ENCODE assay signal across 22 cellular contexts in the genomic region with DNA sequence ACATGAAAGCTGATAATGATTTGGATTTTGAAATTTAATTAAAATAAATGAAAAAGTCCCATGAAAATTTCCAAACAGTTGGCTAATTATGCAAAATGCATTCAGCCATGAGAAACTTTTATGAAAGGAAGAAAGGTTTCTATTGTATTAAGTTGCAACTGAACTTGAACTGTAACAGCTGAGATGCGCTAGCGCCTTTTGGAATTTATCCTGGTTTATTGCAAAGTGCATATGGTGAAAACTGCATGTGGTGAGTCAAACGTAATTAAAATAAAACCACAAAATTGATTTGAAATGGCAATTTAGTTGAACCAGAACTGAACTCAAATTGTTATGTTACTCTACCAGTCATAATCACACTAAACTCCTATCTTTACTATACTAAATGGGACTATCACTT. TPM values are rescaled to one million over a fixed set of nuclear protein-coding genes. Genes with fewer than 3 reads are reported as not detected.
DNase-seq lines count a peak whose midpoint lies in the region; TF ChIP-seq lines count a peak whose summit lies in the region.
"Had no signal": no experiment of that assay in that cellular context is flagged by ENCODE, and none has a peak within 500 bp of the region (broad histone marks: within the 10 kb centered on the region; RNA-seq: fewer than 3 reads in every experiment).

No MANE protein-coding gene starts in this region.

- H3K27me3 ChIP-seq in esophagus muscularis mucosa: no peaks in the 10 kb centered on the region
- H3K27me3 ChIP-seq: BLaER1 had no signal

- H3K9ac ChIP-seq in SK-N-MC (ENCODE audit: insufficient read length): no peak overlapping the region
- H3K9ac ChIP-seq: BLaER1, KMS-11 had no signal

- DNase-seq in COLO829 (ENCODE audit: low spot score) (peak; percentile 57), NCI-H1048 (lab: John Stamatoyannopoulos, UW) (peak; percentile 41), SK-N-MC (ENCODE audit: low read depth, low spot score) (peak; percentile 61), left kidney (ENCODE audit: low read depth, low spot score) (peak; percentile 7), HT-29 (ENCODE audit: low spot score) (no peak), esophagus muscularis mucosa (ENCODE audit: extremely low spot score) (no peak), GM19240 (ENCODE audit: insufficient read length, low spot score) (no peak), NCI-H2029 treated with DMSO at 0.1 percent for 48 hours (lab: John Stamatoyannopoulos, UW) (no peak)
- DNase-seq: CD4-positive, alpha-beta T cell; GOT3; IMR-90; MV-4-11; NCI-H1694; NCI-H226; NCI-H524; PC-3; RPMI8226; SHP77 treated with DMSO at 0.1 percent for 48 hours; T-cell had no signal

- intact Hi-C loops in esophagus muscularis mucosa (cut with DNase I): loop anchor here (10.0 kb wide), 2 partner anchors 849 to 1019 kb away; no protein-coding TSS in a partner anchor

- H3K4me3 ChIP-seq in SK-N-MC (no peak overlapping the region), esophagus muscularis mucosa (no peak overlapping the region)
- H3K4me3 ChIP-seq: A549, BLaER1 had no signal

- H3K9me3 ChIP-seq in SK-N-MC (ENCODE audit: low read depth, low read length): no peaks in the 10 kb centered on the region; the same call in 1 of the 2 replicates
- no peaks in the 10 kb centered on the region for H3K9me3 ChIP-seq in esophagus muscularis mucosa
- H3K9me3 ChIP-seq: A549, BLaER1 had no signal

- H3K36me3 ChIP-seq in SK-N-MC (ENCODE audit: insufficient read depth, low read length): no peaks in the 10 kb centered on the region
- H3K36me3 ChIP-seq in esophagus muscularis mucosa: no peaks in the 10 kb centered on the region
- H3K36me3 ChIP-seq: BLaER1 had no signal

- 86% methylated on average over 3 of the region's 3 CpGs for WGBS in esophagus muscularis mucosa

- no peak for TF ChIP-seq POLR2A in esophagus muscularis mucosa (IDR thresholded peaks at IDR 0.05; ENCODE audit: low read depth)

- H3K27ac ChIP-seq in SK-N-MC (peak overlapping the region; percentile 86), esophagus muscularis mucosa (replicated peaks in 1 of 4) (no peak overlapping the region)
- H3K27ac ChIP-seq: A549, BLaER1, KMS-11 had no signal

- no peak for TF ChIP-seq EP300 in esophagus muscularis mucosa (IDR thresholded peaks at IDR 0.05)

- peaks cover 5 to 24% (median 21%) of the 10 kb centered on the region in 4 donors for H3K4me1 ChIP-seq in esophagus muscularis mucosa
- H3K4me1 ChIP-seq: BLaER1 had no signal

- TF ChIP-seq CTCF in esophagus muscularis mucosa (IDR thresholded peaks at IDR 0.05): no peak

RNA-seq across cellular contexts. Expression of gene COL21A1, which starts 46.4 kb away (rescaled TPM):
- total RNA-seq in HT-29 (2014; rRNA removed; shearing (Covaris generic)): 0.18 TPM in 1 of 2 replicates, not detected in the other
- total RNA-seq in esophagus muscularis mucosa: 10 to 100 TPM in 1 of 4 donors, 1 to 10 TPM in 3; 8.3 to 22.2 (median 9.0) TPM
- total RNA-seq: CD4-positive, alpha-beta T cell; IMR-90; T-cell had no signal

Comparison
In these comparisons a context has a peak if more than half of its experiments do, and no peak if none do; other contexts are left out.
1. DNase-seq: peak in COLO829 (single experiment), NCI-H1048 (single experiment), SK-N-MC (single experiment) and left kidney (single experiment); none in HT-29 (single experiment), esophagus muscularis mucosa (single experiment), GM19240 (single experiment) and NCI-H2029 treated with DMSO at 0.1 percent for 48 hours (single experiment).